Comparison of ENCODE assay signal across 39 cellular contexts in the genomic region with DNA sequence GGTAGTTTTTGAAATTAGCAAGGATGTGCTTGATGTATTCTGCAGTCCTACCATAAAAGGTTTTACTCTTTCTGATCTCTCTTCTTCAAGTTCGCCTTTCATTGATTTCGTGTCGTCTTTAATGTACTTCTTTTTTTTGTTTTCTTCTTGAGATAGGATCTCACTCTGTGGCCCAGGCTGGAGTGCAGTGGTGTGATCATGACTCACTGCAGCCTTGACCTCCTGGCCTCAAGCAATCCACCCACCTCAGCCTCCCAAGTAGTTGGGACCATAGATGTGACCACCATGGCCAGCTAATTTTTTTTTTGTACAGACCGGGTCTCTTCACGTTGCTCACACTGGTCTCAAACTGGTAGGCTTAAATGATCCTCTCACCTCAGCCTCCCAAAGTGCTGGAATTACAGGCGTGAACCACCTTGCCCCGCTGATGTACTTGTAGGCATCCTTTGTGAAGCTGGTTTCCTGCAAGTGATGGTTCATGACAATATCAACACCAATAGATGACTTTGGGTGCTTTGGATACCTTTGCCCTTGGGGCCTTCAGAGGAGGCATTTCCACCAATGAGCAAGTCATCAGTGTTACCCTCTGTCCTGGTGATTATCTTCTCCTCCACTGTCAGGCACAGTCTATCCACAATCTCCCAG. TPM values are rescaled to one million over a fixed set of nuclear protein-coding genes. Genes with fewer than 3 reads are reported as not detected.
"Had no signal": no experiment of that assay in that cellular context is flagged by ENCODE, and none has a peak within 500 bp of the region (broad histone marks: within the 10 kb centered on the region; RNA-seq: fewer than 3 reads in every experiment).

No MANE protein-coding gene starts in this region.

- ATAC-seq: activated CD4-positive, alpha-beta T cell treated with anti-CD3 and anti-CD28 coated beads for 36 hours; activated CD8-positive, alpha-beta memory T cell treated with anti-CD3 and anti-CD28 coated beads, Interleukin-2, amount 10 ng/mL, durations not matched to agents 7 days and 5 days; activated CD8-positive, alpha-beta T cell treated with anti-CD3 and anti-CD28 coated beads, Interleukin-2, amount 10 ng/mL, durations not matched to agents 7 days and 5 days; activated naive CD8-positive, alpha-beta T cell treated with anti-CD3 and anti-CD28 coated beads, Interleukin-2, amount 50 U/mL, for 24 hours; gastroesophageal sphincter; heart right ventricle had no signal

- H3K4me3 ChIP-seq: adrenal gland, breast epithelium, cardiac muscle cell, colonic mucosa, esophagus squamous epithelium, gastroesophageal sphincter, heart right ventricle had no signal

- H3K9me3 Mint-ChIP-seq: activated CD4-positive, alpha-beta memory T cell treated with anti-CD3 and anti-CD28 coated beads for 36 hours; activated CD4-positive, alpha-beta T cell treated with anti-CD3 and anti-CD28 coated beads, Interleukin-2, amount 10 ng/mL, durations not matched to agents 24 days and 14 days; activated naive CD4-positive, alpha-beta T cell treated with anti-CD3 and anti-CD28 coated beads for 36 hours; activated naive CD4-positive, alpha-beta T cell treated with anti-CD3 and anti-CD28 coated beads, Interleukin-2, amount 50 U/mL, for 24 hours; activated naive CD8-positive, alpha-beta T cell treated with anti-CD3 and anti-CD28 coated beads for 36 hours; activated naive CD8-positive, alpha-beta T cell treated with anti-CD3 and anti-CD28 coated beads, Interleukin-2, amount 50 U/mL, for 24 hours; activated T-helper 1 cell treated with anti-CD3 and anti-CD28 coated beads, Interleukin-12 subunit alpha, Interleukin-12 subunit beta, Interleukin-2, Interleukin-4 antibody, amounts not matched to agents 30 ng/mL and 10 ng/mL and 1 ng/mL, durations not matched to agents 14 hours and 24 hours and 36 hours; activated T-helper 2 cell treated with anti-CD3 and anti-CD28 coated beads, Interferon-gamma antibody, Interleukin-2, Interleukin-4, amounts not matched to agents 10 μg/mL and 5 μg/mL and 100 μg/mL, durations not matched to agents 14 hours and 24 hours and 36 hours; endodermal cell had no signal

- H3K4me1 Mint-ChIP-seq: activated CD4-positive, alpha-beta T cell treated with anti-CD3 and anti-CD28 coated beads for 36 hours; activated CD4-positive, alpha-beta T cell treated with anti-CD3 and anti-CD28 coated beads, Interleukin-2, amount 10 ng/mL, durations not matched to agents 24 days and 14 days; activated CD8-positive, alpha-beta memory T cell treated with anti-CD3 and anti-CD28 coated beads, Interleukin-2, amount 10 ng/mL, durations not matched to agents 7 days and 5 days; activated naive CD4-positive, alpha-beta T cell treated with anti-CD3 and anti-CD28 coated beads, Interleukin-2, amount 50 U/mL, for 24 hours; activated naive CD8-positive, alpha-beta T cell treated with anti-CD3 and anti-CD28 coated beads for 36 hours; activated naive CD8-positive, alpha-beta T cell treated with anti-CD3 and anti-CD28 coated beads, Interleukin-2, amount 50 U/mL, for 24 hours; brain; endodermal cell had no signal

- H3K4me1 ChIP-seq: breast epithelium, colonic mucosa had no signal

- H3K27ac Mint-ChIP-seq: activated CD4-positive, alpha-beta memory T cell treated with anti-CD3 and anti-CD28 coated beads for 36 hours; activated CD4-positive, alpha-beta T cell treated with anti-CD3 and anti-CD28 coated beads for 36 hours; activated CD4-positive, alpha-beta T cell treated with anti-CD3 and anti-CD28 coated beads, Interleukin-2, amount 10 ng/mL, durations not matched to agents 24 days and 14 days; activated CD8-positive, alpha-beta memory T cell treated with anti-CD3 and anti-CD28 coated beads, Interleukin-2, amount 10 ng/mL, durations not matched to agents 7 days and 5 days; activated CD8-positive, alpha-beta T cell treated with anti-CD3 and anti-CD28 coated beads, Interleukin-2, amount 10 ng/mL, durations not matched to agents 7 days and 5 days; activated naive CD4-positive, alpha-beta T cell treated with anti-CD3 and anti-CD28 coated beads for 36 hours; activated naive CD4-positive, alpha-beta T cell treated with anti-CD3 and anti-CD28 coated beads, Interleukin-2, amount 50 U/mL, for 24 hours; activated naive CD8-positive, alpha-beta T cell treated with anti-CD3 and anti-CD28 coated beads for 36 hours; activated naive CD8-positive, alpha-beta T cell treated with anti-CD3 and anti-CD28 coated beads, Interleukin-2, amount 50 U/mL, for 24 hours; activated T-helper 1 cell treated with anti-CD3 and anti-CD28 coated beads, Interleukin-12 subunit alpha, Interleukin-12 subunit beta, Interleukin-2, Interleukin-4 antibody, amounts not matched to agents 30 ng/mL and 10 ng/mL and 1 ng/mL, durations not matched to agents 14 hours and 24 hours and 36 hours; activated T-helper 2 cell treated with anti-CD3 and anti-CD28 coated beads, Interferon-gamma antibody, Interleukin-2, Interleukin-4, amounts not matched to agents 10 μg/mL and 5 μg/mL and 100 μg/mL, durations not matched to agents 14 hours and 24 hours and 36 hours; brain; endodermal cell had no signal

- H3K27ac ChIP-seq: cardiac muscle cell, colonic mucosa, esophagus squamous epithelium, gastroesophageal sphincter, heart right ventricle had no signal

- DNase-seq: activated CD4-positive, alpha-beta memory T cell treated with anti-CD3 and anti-CD28 coated beads for 36 hours; activated CD4-positive, alpha-beta T cell treated with anti-CD3 and anti-CD28 coated beads for 36 hours; activated CD4-positive, alpha-beta T cell treated with anti-CD3 and anti-CD28 coated beads, Interleukin-2, amount 10 ng/mL, durations not matched to agents 24 days and 14 days; activated CD4-positive, CD25-positive, alpha-beta regulatory T cell; activated CD4-positive, CD25-positive, alpha-beta regulatory T cell treated with anti-CD3 and anti-CD28 coated beads, Interleukin-2, amount 50 U/mL, for 72 hours; activated CD8-positive, alpha-beta memory T cell treated with anti-CD3 and anti-CD28 coated beads, Interleukin-2, amount 10 ng/mL, durations not matched to agents 7 days and 5 days; activated CD8-positive, alpha-beta memory T cell treated with anti-CD3 and anti-CD28 coated beads, Interleukin-2, amount 50 U/mL, for 4 hours; activated CD8-positive, alpha-beta T cell treated with anti-CD3 and anti-CD28 coated beads, Interleukin-2, amount 10 ng/mL, durations not matched to agents 7 days and 5 days; activated effector memory CD4-positive, alpha-beta T cell treated with anti-CD3 and anti-CD28 coated beads, Interleukin-2, amount 50 U/mL, for 16 hours; activated naive CD4-positive, alpha-beta T cell treated with anti-CD3 and anti-CD28 coated beads for 36 hours; activated naive CD8-positive, alpha-beta T cell treated with anti-CD3 and anti-CD28 coated beads for 36 hours; activated naive CD8-positive, alpha-beta T cell treated with anti-CD3 and anti-CD28 coated beads, Interleukin-2, amount 50 U/mL, for 24 hours; activated T-cell treated with anti-CD3 and anti-CD28 coated beads, Interleukin-2, amount 50 U/mL, for 1 hour; activated T-cell treated with anti-CD3 and anti-CD28 coated beads, Interleukin-2, amount 50 U/mL, for 48 hours; adrenal gland; amygdala; aorta; central memory CD4-positive, alpha-beta T cell; cerebellar nuclear complex; colonic mucosa; effector CD8-positive, alpha-beta T cell; endodermal cell; erythroblast; esophagus squamous epithelium; foreskin melanocyte; heart right ventricle; T-helper 2 cell had no signal

- H3K36me3 ChIP-seq: adrenal gland, breast epithelium, cardiac muscle cell, colonic mucosa, esophagus squamous epithelium, gastroesophageal sphincter, heart right ventricle had no signal

- H3K9me3 ChIP-seq: adrenal gland, breast epithelium, colonic mucosa, esophagus squamous epithelium, gastroesophageal sphincter, heart right ventricle had no signal

- H3K27me3 ChIP-seq: adrenal gland, breast epithelium, cardiac muscle cell, colonic mucosa, esophagus squamous epithelium, gastroesophageal sphincter, heart right ventricle had no signal

- H3K27me3 Mint-ChIP-seq: activated CD4-positive, alpha-beta memory T cell treated with anti-CD3 and anti-CD28 coated beads for 36 hours; activated CD4-positive, alpha-beta T cell treated with anti-CD3 and anti-CD28 coated beads for 36 hours; activated naive CD4-positive, alpha-beta T cell treated with anti-CD3 and anti-CD28 coated beads, Interleukin-2, amount 50 U/mL, for 24 hours; activated naive CD8-positive, alpha-beta T cell treated with anti-CD3 and anti-CD28 coated beads for 36 hours; activated naive CD8-positive, alpha-beta T cell treated with anti-CD3 and anti-CD28 coated beads, Interleukin-2, amount 50 U/mL, for 24 hours had no signal

- H3K4me3 Mint-ChIP-seq: activated CD4-positive, alpha-beta memory T cell treated with anti-CD3 and anti-CD28 coated beads for 36 hours; activated CD4-positive, alpha-beta T cell treated with anti-CD3 and anti-CD28 coated beads for 36 hours; activated CD4-positive, alpha-beta T cell treated with anti-CD3 and anti-CD28 coated beads, Interleukin-2, amount 10 ng/mL, durations not matched to agents 24 days and 14 days; activated CD8-positive, alpha-beta memory T cell treated with anti-CD3 and anti-CD28 coated beads, Interleukin-2, amount 10 ng/mL, durations not matched to agents 7 days and 5 days; activated CD8-positive, alpha-beta T cell treated with anti-CD3 and anti-CD28 coated beads, Interleukin-2, amount 10 ng/mL, durations not matched to agents 7 days and 5 days; activated naive CD4-positive, alpha-beta T cell treated with anti-CD3 and anti-CD28 coated beads for 36 hours; activated naive CD4-positive, alpha-beta T cell treated with anti-CD3 and anti-CD28 coated beads, Interleukin-2, amount 50 U/mL, for 24 hours; activated naive CD8-positive, alpha-beta T cell treated with anti-CD3 and anti-CD28 coated beads for 36 hours; activated naive CD8-positive, alpha-beta T cell treated with anti-CD3 and anti-CD28 coated beads, Interleukin-2, amount 50 U/mL, for 24 hours; activated T-helper 1 cell treated with anti-CD3 and anti-CD28 coated beads, Interleukin-12 subunit alpha, Interleukin-12 subunit beta, Interleukin-2, Interleukin-4 antibody, amounts not matched to agents 30 ng/mL and 10 ng/mL and 1 ng/mL, durations not matched to agents 14 hours and 24 hours and 36 hours; brain; endodermal cell had no signal

- H3K36me3 Mint-ChIP-seq: activated CD4-positive, alpha-beta memory T cell treated with anti-CD3 and anti-CD28 coated beads for 36 hours; activated CD8-positive, alpha-beta memory T cell treated with anti-CD3 and anti-CD28 coated beads, Interleukin-2, amount 10 ng/mL, durations not matched to agents 7 days and 5 days; activated naive CD4-positive, alpha-beta T cell treated with anti-CD3 and anti-CD28 coated beads, Interleukin-2, amount 50 U/mL, for 24 hours; activated naive CD8-positive, alpha-beta T cell treated with anti-CD3 and anti-CD28 coated beads for 36 hours; brain had no signal

RNA-seq across cellular contexts. Expression of gene GRK7, which starts 54.0 kb away (rescaled TPM):
- total RNA-seq: activated CD4-positive, alpha-beta memory T cell treated with anti-CD3 and anti-CD28 coated beads for 36 hours; activated CD4-positive, alpha-beta T cell treated with anti-CD3 and anti-CD28 coated beads for 36 hours; activated CD4-positive, alpha-beta T cell treated with anti-CD3 and anti-CD28 coated beads, Interleukin-2, amount 10 ng/mL, durations not matched to agents 24 days and 14 days; activated CD8-positive, alpha-beta memory T cell treated with anti-CD3 and anti-CD28 coated beads, Interleukin-2, amount 10 ng/mL, durations not matched to agents 7 days and 5 days; activated CD8-positive, alpha-beta T cell treated with anti-CD3 and anti-CD28 coated beads, Interleukin-2, amount 10 ng/mL, durations not matched to agents 7 days and 5 days; activated naive CD4-positive, alpha-beta T cell treated with anti-CD3 and anti-CD28 coated beads for 36 hours; activated naive CD8-positive, alpha-beta T cell treated with anti-CD3 and anti-CD28 coated beads for 36 hours; activated T-helper 1 cell treated with anti-CD3 and anti-CD28 coated beads, Interleukin-12 subunit alpha, Interleukin-12 subunit beta, Interleukin-2, Interleukin-4 antibody, amounts not matched to agents 30 ng/mL and 10 ng/mL and 1 ng/mL, durations not matched to agents 14 hours and 24 hours and 36 hours; activated T-helper 2 cell treated with anti-CD3 and anti-CD28 coated beads, Interferon-gamma antibody, Interleukin-2, Interleukin-4, amounts not matched to agents 10 μg/mL and 5 μg/mL and 100 μg/mL, durations not matched to agents 14 hours and 24 hours and 36 hours; cardiac muscle cell; colonic mucosa; dermis microvascular lymphatic vessel endothelial cell; endodermal cell; fibroblast of villous mesenchyme; gastroesophageal sphincter; glomerular endothelial cell; T-helper 1 cell treated with Interleukin-12 subunit alpha and Interleukin-12 subunit beta and Interleukin-4 antibody, amounts not matched to agents 30 ng/mL and 1 ng/mL, for 36 hours had no signal
- polyA plus RNA-seq: aorta, cardiac muscle cell, fibroblast of lung had no signal
